ENCODE assay signal across 25 cellular contexts in genomic region chr22:42630901-42631602, GRCh38. TPM values are rescaled to one million over a fixed set of nuclear protein-coding genes. Genes with fewer than 3 reads are reported as not detected.
DNase-seq lines count a peak whose midpoint lies in the region; ATAC-seq and TF ChIP-seq lines count a peak whose summit lies in the region.
"Had no signal": no experiment of that assay in that cellular context is flagged by ENCODE, and none has a peak within 500 bp of the region (broad histone marks: within the 10 kb centered on the region; RNA-seq: fewer than 3 reads in every experiment).

No MANE protein-coding gene starts in this region.

- peak; percentile 74 for ATAC-seq in foreskin keratinocyte
- ATAC-seq in GM21367 (IDR thresholded peaks at IDR 0.05; ENCODE audit: unreplicated experiment) = no peak
- ATAC-seq: activated CD8-positive, alpha-beta T cell treated with anti-CD3 and anti-CD28 coated beads for 36 hours; CD8-positive, alpha-beta T cell had no signal

- intact Hi-C loops in ascending aorta (cut with DNase I) (no loop called here), vagina (cut with DNase I) (no loop called here)

- H3K9me3 ChIP-seq in ascending aorta = no peaks in the 10 kb centered on the region
- no peaks in the 10 kb centered on the region for H3K9me3 ChIP-seq in vagina
- H3K9me3 ChIP-seq: esophagus muscularis mucosa, tibial nerve had no signal

- H3K4me1 ChIP-seq in ascending aorta (peaks cover 8 to 27% of the 10 kb centered on the region in 2 donors), foreskin keratinocyte (peaks cover 20% of the 10 kb centered on the region), vagina (peaks cover 28% of the 10 kb centered on the region)

- peak overlapping the region; percentile 57 to 93 for H3K27ac ChIP-seq in ascending aorta
- H3K27ac ChIP-seq in foreskin keratinocyte = no peak overlapping the region
- H3K27ac ChIP-seq in vagina = peak overlapping the region; percentile 28
- H3K27ac ChIP-seq: HL-60 had no signal

- TF ChIP-seq POLR2A in vagina (IDR thresholded peaks at IDR 0.05) = no peak

- TF ChIP-seq CTCF in ascending aorta (IDR thresholded peaks at IDR 0.05) (no peak), foreskin keratinocyte (conservative IDR thresholded peaks at IDR 0.05) (no peak), vagina (IDR thresholded peaks at IDR 0.05) (no peak)

- H3K27me3 ChIP-seq in ascending aorta = no peaks in the 10 kb centered on the region
- no peaks in the 10 kb centered on the region for H3K27me3 ChIP-seq in foreskin keratinocyte
- no peaks in the 10 kb centered on the region for H3K27me3 ChIP-seq in vagina
- H3K27me3 ChIP-seq: esophagus muscularis mucosa, tibial nerve had no signal

- H3K36me3 ChIP-seq in ascending aorta = peaks cover 80 to 87% of the 10 kb centered on the region in 2 donors
- peaks cover 4 to 83% of the 10 kb centered on the region in 2 donors for H3K36me3 ChIP-seq in vagina

- H3K4me3 ChIP-seq in ascending aorta = no peak overlapping the region
- no peak overlapping the region for H3K4me3 ChIP-seq in vagina
- H3K4me3 ChIP-seq: esophagus muscularis mucosa, tibial nerve had no signal

- DNase-seq in HK-2 (ENCODE audit: unreplicated experiment) = peak; percentile 79
- DNase-seq in ascending aorta (ENCODE audit: low spot score in 2 of 2) = no peak
- peak in 1 of 2 donors; percentile 65 for DNase-seq in foreskin keratinocyte
- DNase-seq in vagina (ENCODE audit: extremely low spot score in 2 of 2) = no peak
- DNase-seq in AML-193 (lab: John Stamatoyannopoulos, UW) = no peak
- DNase-seq in NCI-H1436 treated with DMSO at 0.1 percent for 48 hours (lab: John Stamatoyannopoulos, UW) = no peak
- DNase-seq: activated CD8-positive, alpha-beta T cell treated with anti-CD3 and anti-CD28 coated beads for 36 hours; activated naive CD4-positive, alpha-beta T cell; activated T-cell treated with anti-CD3 and anti-CD28 coated beads for 4 hours; amniotic stem cell; CD8-positive, alpha-beta T cell; DMS153; effector CD4-positive, alpha-beta T cell; left cardiac atrium; mesendoderm; NCI-H1417 treated with DMSO at 0.1 percent for 48 hours; NCI-H524 treated with DMSO at 0.1 percent for 48 hours; occipital lobe; retina; stimulated activated CD4-positive, alpha-beta T cell treated with anti-CD3 and anti-CD28 coated beads, Interleukin-4, amount 100 ng/mL, for 1 hour; T-helper 9 cell had no signal

RNA-seq across cellular contexts. Expression of gene ATP5MGL, which starts 9.3 kb away (rescaled TPM):
- total RNA-seq in ascending aorta (not detected), foreskin keratinocyte (0.14 and 0.24 TPM in 2 replicates), vagina (not detected)
- not detected in 2 replicates for polyA plus RNA-seq in foreskin keratinocyte
- total RNA-seq: esophagus muscularis mucosa had no signal

RNA-seq across cellular contexts. Expression of gene POLDIP3, which starts 16.4 kb away (rescaled TPM):
- total RNA-seq in ascending aorta (22.9 TPM), foreskin keratinocyte (41.2 and 42.2 TPM in 2 replicates), vagina (34.9 TPM)
- 37.3 and 40.0 TPM in 2 replicates for polyA plus RNA-seq in foreskin keratinocyte

RNA-seq across cellular contexts. Expression of gene CYB5R3, which starts 18.1 kb away (rescaled TPM):
- total RNA-seq in ascending aorta (455 TPM), foreskin keratinocyte (119 and 127 TPM in 2 replicates), vagina (174 TPM)
- 234 and 245 TPM in 2 replicates for polyA plus RNA-seq in foreskin keratinocyte
